17 cellular contexts compared by ENCODE assay signal in the genomic region with DNA sequence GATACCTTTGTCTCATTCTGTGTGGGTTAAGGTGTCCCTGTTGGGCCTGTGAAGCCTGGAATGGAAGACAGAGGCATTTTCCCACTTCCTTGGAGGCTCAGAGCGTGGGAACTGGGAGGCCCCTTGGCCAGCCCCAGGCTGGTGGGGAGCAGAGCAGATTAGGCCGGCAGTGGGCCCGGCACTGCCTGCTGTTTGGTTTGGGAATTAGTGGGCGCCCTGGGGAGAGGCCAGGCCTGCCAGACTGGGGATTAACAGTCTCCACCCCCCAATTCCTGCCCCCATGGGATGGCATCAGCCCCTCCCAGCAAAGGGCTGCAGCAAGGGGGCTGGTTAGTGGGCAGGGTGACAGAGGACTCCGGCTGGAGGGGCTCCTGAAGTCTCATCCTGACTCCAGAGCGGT. TPM values are rescaled to one million over a fixed set of nuclear protein-coding genes. Genes with fewer than 3 reads are reported as not detected.
DNase-seq lines count a peak whose midpoint lies in the region; ATAC-seq, FAIRE-seq and TF ChIP-seq lines count a peak whose summit lies in the region.
"Had no signal": no experiment of that assay in that cellular context is flagged by ENCODE, and none has a peak within 500 bp of the region (broad histone marks: within the 10 kb centered on the region; RNA-seq: fewer than 3 reads in every experiment).

No MANE protein-coding gene starts in this region.

- no peak overlapping the region for H2AFZ ChIP-seq in HepG2 (ENCODE audit: low read length)

- H3K9ac ChIP-seq in HepG2 (ENCODE audit: insufficient read depth, low read depth, low read length): no peak overlapping the region
- H3K9ac ChIP-seq in endodermal cell (ENCODE audit: extremely low read depth, low read length, poor library complexity, severe bottlenecking): no peak overlapping the region

- peak overlapping the region; percentile 92 for H3K27ac Mint-ChIP-seq in endodermal cell
- H3K27ac Mint-ChIP-seq in stimulated activated effector memory CD8-positive, alpha-beta T cell treated with anti-CD3 and anti-CD28 coated beads, Interleukin-12 subunit alpha, Interleukin-12 subunit beta, amount 100 ng/mL, for 72 hours: no peak overlapping the region

- no peaks in the 10 kb centered on the region for H4K20me1 ChIP-seq in HepG2 (ENCODE audit: insufficient read depth, low read length)

- ATAC-seq in HepG2: no peak
- ATAC-seq in right lobe of liver: no peak
- ATAC-seq in Panc1: 0 out of 2 replicates have a peak, but pooled peaks have one; percentile 3
- ATAC-seq in stimulated activated effector memory CD8-positive, alpha-beta T cell treated with anti-CD3 and anti-CD28 coated beads, Interleukin-12 subunit alpha, Interleukin-12 subunit beta, amount 100 ng/mL, for 72 hours: no peak
- ATAC-seq: PC-3 had no signal

- H3K79me2 ChIP-seq in HepG2 (ENCODE audit: insufficient read depth, low read length): no peaks in the 10 kb centered on the region

- TF ChIP-seq RAD21 in HepG2 (CRISPR knock-in tag; IDR thresholded peaks at IDR 0.05): no peak

- H3K4me2 ChIP-seq in HepG2 (ENCODE audit: low read depth, low read length): no peak overlapping the region

- TF ChIP-seq CTCF in HepG2 (CRISPR knock-in tag; IDR thresholded peaks at IDR 0.05) (no peak), right lobe of liver (IDR thresholded peaks at IDR 0.05) (no peak), Panc1 (IDR thresholded peaks at IDR 0.05) (no peak), endodermal cell (conservative IDR thresholded peaks at IDR 0.05) (no peak)

- H3K27ac ChIP-seq in HepG2 (ENCODE audit: extremely low read length, insufficient read depth, low read length): no peak overlapping the region
- H3K27ac ChIP-seq in right lobe of liver: no peak overlapping the region
- no peak overlapping the region for H3K27ac ChIP-seq in Panc1 (ENCODE audit: low read length)
- no peak overlapping the region for H3K27ac ChIP-seq in endodermal cell (ENCODE audit: low read depth, low read length)

- H3K36me3 ChIP-seq in HepG2 (replicated peaks in 1 of 2; ENCODE audit: control insufficient read depth in 1 of 2, insufficient read depth in 2 of 2, low read length in 2 of 2) (peaks cover 13 to 33% of the 10 kb centered on the region in 2 experiments), right lobe of liver (peaks cover 0 to 10% (median 0%) of the 10 kb centered on the region in 4 donors), Panc1 (ENCODE audit: control insufficient read depth, insufficient read depth, low read length) (no peaks in the 10 kb centered on the region), endodermal cell (ENCODE audit: control insufficient read depth, insufficient read depth, low read length) (peaks cover 38% of the 10 kb centered on the region)

- peaks cover 40% of the 10 kb centered on the region for H3K27me3 Mint-ChIP-seq in endodermal cell (ENCODE audit: insufficient read depth)

- POLR2A ChIA-PET in HepG2 (lab: Yijun Ruan, JAX): no interaction called here
- POLR2A ChIA-PET in Panc1 (lab: Charles Lee): no interaction called here

- peaks cover 41% of the 10 kb centered on the region for H3K36me3 Mint-ChIP-seq in endodermal cell (ENCODE audit: low read depth)
- peaks cover 48% of the 10 kb centered on the region for H3K36me3 Mint-ChIP-seq in stimulated activated effector memory CD8-positive, alpha-beta T cell treated with anti-CD3 and anti-CD28 coated beads, Interleukin-12 subunit alpha, Interleukin-12 subunit beta, amount 100 ng/mL, for 72 hours

- peaks cover 15% of the 10 kb centered on the region for H3K9me3 Mint-ChIP-seq in endodermal cell
- H3K9me3 Mint-ChIP-seq in stimulated activated effector memory CD8-positive, alpha-beta T cell treated with anti-CD3 and anti-CD28 coated beads, Interleukin-12 subunit alpha, Interleukin-12 subunit beta, amount 100 ng/mL, for 72 hours: no peaks in the 10 kb centered on the region

- H3K4me3 Mint-ChIP-seq in endodermal cell: no peak overlapping the region
- H3K4me3 Mint-ChIP-seq in stimulated activated effector memory CD8-positive, alpha-beta T cell treated with anti-CD3 and anti-CD28 coated beads, Interleukin-12 subunit alpha, Interleukin-12 subunit beta, amount 100 ng/mL, for 72 hours: no peak overlapping the region
- H3K4me3 Mint-ChIP-seq: CD8-positive, alpha-beta memory T cell had no signal

- in situ Hi-C loops in HepG2 (cut with HindIII; ENCODE audit: extremely low pct_ligation_motif_present, low pct_unique_long_range_greater_than_20kb) (no loop called here), Panc1 (cut with HindIII; ENCODE audit: low pct_unique_long_range_greater_than_20kb, low sequenced_read_pairs) (no loop called here)

- WGBS in HepG2 (ENCODE audit: low lambda C conversion rate): 100% methylated on average over 2 of the region's 6 CpGs
- no CpG with 5 or more reads among the region's 6 CpGs for WGBS in right lobe of liver (ENCODE audit: insufficient coverage, low coverage, low lambda C conversion rate, missing lambda C conversion rate)
- 58 to 60% methylated on average over 1 to 6 of the region's 6 CpGs for WGBS in endodermal cell (ENCODE audit: insufficient coverage in 1 of 2, insufficient read length in 1 of 2), 2 experiments

- DNase-seq in HepG2 (ENCODE audit: low spot score): no peak
- no peak for DNase-seq in right lobe of liver
- no peak for DNase-seq in Panc1 (ENCODE audit: low read depth, low spot score)
- DNase-seq in endodermal cell: peak; percentile 77
- no peak for DNase-seq in anterior cingulate cortex (lab: John Stamatoyannopoulos, UW)
- no peak for DNase-seq in stimulated activated effector memory CD8-positive, alpha-beta T cell treated with anti-CD3 and anti-CD28 coated beads, Interleukin-12 subunit alpha, Interleukin-12 subunit beta, amount 100 ng/mL, for 72 hours (ENCODE audit: low spot score in 2 of 2)
- DNase-seq in foreskin melanocyte: no peak
- DNase-seq in stimulated activated CD8-positive, alpha-beta memory T cell treated with anti-CD3 and anti-CD28 coated beads, Interleukin-4, amount 100 ng/mL, for 48 hours: no peak
- DNase-seq: C1 segment of cervical spinal cord; CD8-positive, alpha-beta memory T cell; DMS79 treated with DMSO at 0.1 percent for 48 hours; NCI-H1105 treated with DMSO at 0.1 percent for 48 hours; NCI-H1694 treated with DMSO at 0.1 percent for 48 hours; NCI-H510A treated with DMSO at 0.1 percent for 48 hours; NCI-H774; PC-3 had no signal

- intact Hi-C loops in HepG2 (cut with micrococcal nuclease; ENCODE audit: unreplicated experiment): no loop called here
- intact Hi-C loops in right lobe of liver (cut with DNase I): no loop called here
- intact Hi-C loops in Panc1 (cut with micrococcal nuclease; ENCODE audit: unreplicated experiment): no loop called here

- CTCF ChIA-PET in HepG2 (lab: Yijun Ruan, JAX; ENCODE audit: low intra/inter-chr PET ratio, low total read pairs) (no interaction called here), Panc1 (lab: Charles Lee) (interaction anchor here (0.6 kb wide), 1 partner anchor 103 kb away, joined by 4 read pairs; no protein-coding TSS in a partner anchor)

- TF ChIP-seq POLR2A in HepG2 (IDR thresholded peaks at IDR 0.05; ENCODE audit: insufficient read depth in 1 of 2, low read depth in 2 of 2, low read length in 2 of 2) (no peak), right lobe of liver (IDR thresholded peaks at IDR 0.05) (no peak)

- FAIRE-seq in HepG2 (lab: Jason Lieb, UNC): no peak

- peaks cover 8% of the 10 kb centered on the region for H3K9me3 ChIP-seq in HepG2 (ENCODE audit: low read length)
- no peaks in the 10 kb centered on the region for H3K9me3 ChIP-seq in right lobe of liver
- H3K9me3 ChIP-seq in Panc1 (ENCODE audit: control insufficient read depth, insufficient read depth, low read depth, low read length): no peaks in the 10 kb centered on the region
- peaks cover 16% of the 10 kb centered on the region for H3K9me3 ChIP-seq in endodermal cell (ENCODE audit: control insufficient read depth, low read length)

- peaks cover 7% of the 10 kb centered on the region for H3K4me1 Mint-ChIP-seq in endodermal cell
- H3K4me1 Mint-ChIP-seq in stimulated activated effector memory CD8-positive, alpha-beta T cell treated with anti-CD3 and anti-CD28 coated beads, Interleukin-12 subunit alpha, Interleukin-12 subunit beta, amount 100 ng/mL, for 72 hours: peaks cover 13% of the 10 kb centered on the region

- TF ChIP-seq EP300 in HepG2 (IDR thresholded peaks at IDR 0.05; ENCODE audit: low read depth in 2 of 2, low read length in 2 of 2): no peak
- no peak for TF ChIP-seq EP300 in HepG2 (CRISPR knock-in tag; IDR thresholded peaks at IDR 0.05; ENCODE audit: borderline replicate concordance)

- H3K4me3 ChIP-seq in HepG2 (replicated peaks in 1 of 3; ENCODE audit: insufficient read depth in 1 of 3, low read depth in 2 of 3, low read length in 3 of 3): no peak overlapping the region
- no peak overlapping the region for H3K4me3 ChIP-seq in right lobe of liver
- no peak overlapping the region for H3K4me3 ChIP-seq in Panc1 (ENCODE audit: low read depth in 2 of 2, low read length in 2 of 2)
- H3K4me3 ChIP-seq in endodermal cell (ENCODE audit: low read length): peak overlapping the region; percentile 53

- peaks cover 2 to 31% of the 10 kb centered on the region in 2 experiments; a peak in 4 of 5 replicates for H3K27me3 ChIP-seq in HepG2 (ENCODE audit: control insufficient read depth in 1 of 2, insufficient read depth in 2 of 2, low read length in 2 of 2)
- H3K27me3 ChIP-seq in right lobe of liver: no peaks in the 10 kb centered on the region
- no peaks in the 10 kb centered on the region for H3K27me3 ChIP-seq in Panc1 (ENCODE audit: control insufficient read depth, insufficient read depth, low read length)
- peaks cover 39% of the 10 kb centered on the region for H3K27me3 ChIP-seq in endodermal cell (ENCODE audit: control insufficient read depth, insufficient read depth, low read length, poor library complexity, severe bottlenecking)

- H3K4me1 ChIP-seq in HepG2 (ENCODE audit: insufficient read depth, low read length) (peaks cover 20% of the 10 kb centered on the region), right lobe of liver (no peaks in the 10 kb centered on the region), Panc1 (ENCODE audit: control insufficient read depth, insufficient read depth, low read length) (peaks cover 4% of the 10 kb centered on the region), endodermal cell (ENCODE audit: control insufficient read depth, insufficient read depth, low read length) (no peaks in the 10 kb centered on the region)

- BruUV-seq in HepG2 (replicated peaks; lab: Mats Ljungman, UMichigan): no TSS peak
- no TSS peak for BruUV-seq in Panc1 (replicated peaks; lab: Mats Ljungman, UMichigan)

RNA-seq across cellular contexts. Expression of a gene that starts 3.1 kb away (rescaled TPM):
- total RNA-seq in HepG2 (2016; rRNA removed; fragmentation: Illumina TruSeq; extraction: Trizol): not detected in 2 replicates
- 0.10 TPM in 1 of 2 replicates, not detected in the other for total RNA-seq in HepG2 (2016; cell fraction: cytosol; rRNA removed; fragmentation: Illumina TruSeq; extraction: Trizol; ENCODE audit: low read depth)
- not detected in 2 replicates for total RNA-seq in HepG2 (2016; cell fraction: insoluble cytoplasmic fraction; rRNA removed; fragmentation: Illumina TruSeq; extraction: Trizol)
- not detected in 2 replicates for total RNA-seq in HepG2 (2016; cell fraction: membrane; rRNA removed; fragmentation: Illumina TruSeq; extraction: Trizol)
- total RNA-seq in HepG2 (2016; cell fraction: nucleus; rRNA removed; fragmentation: Illumina TruSeq; extraction: Trizol): not detected in 2 replicates
- polyA plus RNA-seq in HepG2 (2011; rRNA removed): not detected in 2 replicates
- not detected in 2 replicates for polyA plus RNA-seq in HepG2 (2011; cell fraction: cytosol; rRNA removed)
- 0.08 TPM in 1 of 2 replicates, not detected in the other for polyA plus RNA-seq in HepG2 (2011; cell fraction: nucleus; rRNA removed)
- polyA plus RNA-seq in HepG2 (2012): not detected in 2 replicates
- not detected in 2 replicates for polyA plus RNA-seq in HepG2 (2016; cell fraction: cytosol; fragmentation: Illumina TruSeq; extraction: Trizol; ENCODE audit: low read depth)
- not detected in 2 replicates for polyA plus RNA-seq in HepG2 (2016; cell fraction: insoluble cytoplasmic fraction; fragmentation: Illumina TruSeq; extraction: Trizol; ENCODE audit: low read depth)
- not detected in 2 replicates for polyA plus RNA-seq in HepG2 (2016; cell fraction: membrane; fragmentation: Illumina TruSeq; extraction: Trizol; ENCODE audit: low read depth)
- not detected in 2 replicates for polyA plus RNA-seq in HepG2 (2016; cell fraction: nucleus; fragmentation: Illumina TruSeq; extraction: Trizol; ENCODE audit: insufficient read depth, low read depth)
- polyA minus RNA-seq in HepG2 (2011; rRNA and poly(A)+ RNA removed; ENCODE audit: low replicate concordance): not detected in 2 replicates
- not detected in 2 replicates for polyA minus RNA-seq in HepG2 (2011; cell fraction: cytosol; rRNA and poly(A)+ RNA removed)
- not detected in 2 replicates for polyA minus RNA-seq in HepG2 (2011; cell fraction: nucleus; rRNA and poly(A)+ RNA removed)
- not detected for total RNA-seq in right lobe of liver
- not detected for total RNA-seq in Panc1 (2021; ENCODE audit: unreplicated experiment)
- polyA plus RNA-seq in Panc1 (2012; ENCODE audit: insufficient read length): 0.23 TPM
- 1 to 10 TPM in 1 of 2 donors, under 1 TPM in 1; 0.95 to 1.2 TPM for total RNA-seq in endodermal cell
- 0.36 TPM for polyA plus RNA-seq in endodermal cell (2013, experiment 1 of 2)
- 0.33 TPM for polyA plus RNA-seq in endodermal cell (2013, experiment 2 of 2)
- total RNA-seq: CD8-positive, alpha-beta memory T cell; G401 had no signal
- polyA plus RNA-seq: CD8-positive, alpha-beta memory T cell had no signal

RNA-seq across cellular contexts. Expression of a gene that starts 11.2 kb away (rescaled TPM):
- 51.5 and 57.7 TPM in 2 replicates for total RNA-seq in HepG2 (2016; rRNA removed; fragmentation: Illumina TruSeq; extraction: Trizol)
- total RNA-seq in HepG2 (2016; cell fraction: cytosol; rRNA removed; fragmentation: Illumina TruSeq; extraction: Trizol; ENCODE audit: low read depth): 38.1 and 40.8 TPM in 2 replicates
- 47.8 and 67.8 TPM in 2 replicates for total RNA-seq in HepG2 (2016; cell fraction: insoluble cytoplasmic fraction; rRNA removed; fragmentation: Illumina TruSeq; extraction: Trizol)
- total RNA-seq in HepG2 (2016; cell fraction: membrane; rRNA removed; fragmentation: Illumina TruSeq; extraction: Trizol): 42.5 and 45.5 TPM in 2 replicates
- 20.5 and 30.0 TPM in 2 replicates for total RNA-seq in HepG2 (2016; cell fraction: nucleus; rRNA removed; fragmentation: Illumina TruSeq; extraction: Trizol)
- polyA plus RNA-seq in HepG2 (2011; rRNA removed): 59.4 and 67.5 TPM in 2 replicates
- polyA plus RNA-seq in HepG2 (2011; cell fraction: cytosol; rRNA removed): 53.8 and 70.0 TPM in 2 replicates
- polyA plus RNA-seq in HepG2 (2011; cell fraction: nucleus; rRNA removed): 42.4 and 59.2 TPM in 2 replicates
- polyA plus RNA-seq in HepG2 (2012): 26.3 and 37.0 TPM in 2 replicates
- polyA plus RNA-seq in HepG2 (2016; cell fraction: cytosol; fragmentation: Illumina TruSeq; extraction: Trizol; ENCODE audit: low read depth): 38.9 and 39.2 TPM in 2 replicates
- 52.9 and 54.2 TPM in 2 replicates for polyA plus RNA-seq in HepG2 (2016; cell fraction: insoluble cytoplasmic fraction; fragmentation: Illumina TruSeq; extraction: Trizol; ENCODE audit: low read depth)
- 39.6 and 39.8 TPM in 2 replicates for polyA plus RNA-seq in HepG2 (2016; cell fraction: membrane; fragmentation: Illumina TruSeq; extraction: Trizol; ENCODE audit: low read depth)
- 50.5 and 50.9 TPM in 2 replicates for polyA plus RNA-seq in HepG2 (2016; cell fraction: nucleus; fragmentation: Illumina TruSeq; extraction: Trizol; ENCODE audit: insufficient read depth, low read depth)
- 45.5 and 170 TPM in 2 replicates for polyA minus RNA-seq in HepG2 (2011; rRNA and poly(A)+ RNA removed; ENCODE audit: low replicate concordance)
- 15.5 and 16.4 TPM in 2 replicates for polyA minus RNA-seq in HepG2 (2011; cell fraction: cytosol; rRNA and poly(A)+ RNA removed)
- 11.2 and 13.4 TPM in 2 replicates for polyA minus RNA-seq in HepG2 (2011; cell fraction: nucleus; rRNA and poly(A)+ RNA removed)
- total RNA-seq in right lobe of liver: 10 to 100 TPM; 22.3 to 35.8 (median 25.8) TPM
- total RNA-seq in Panc1 (2021; ENCODE audit: unreplicated experiment): 69.9 TPM
- polyA plus RNA-seq in Panc1 (2012; ENCODE audit: insufficient read length): 97.4 TPM
- total RNA-seq in endodermal cell: 100 to 1,000 TPM in 1 of 2 donors, 10 to 100 TPM in 1; 97.8 to 102 TPM
- 74.9 TPM for polyA plus RNA-seq in endodermal cell (2013, experiment 1 of 2)
- 77.4 TPM for polyA plus RNA-seq in endodermal cell (2013, experiment 2 of 2)

RNA-seq across cellular contexts. Expression of a gene that starts 14.0 kb away (rescaled TPM):
- total RNA-seq in HepG2 (2016; rRNA removed; fragmentation: Illumina TruSeq; extraction: Trizol): 159 and 179 TPM in 2 replicates
- 156 and 157 TPM in 2 replicates for total RNA-seq in HepG2 (2016; cell fraction: cytosol; rRNA removed; fragmentation: Illumina TruSeq; extraction: Trizol; ENCODE audit: low read depth)
- 154 and 178 TPM in 2 replicates for total RNA-seq in HepG2 (2016; cell fraction: insoluble cytoplasmic fraction; rRNA removed; fragmentation: Illumina TruSeq; extraction: Trizol)
- 185 and 199 TPM in 2 replicates for total RNA-seq in HepG2 (2016; cell fraction: membrane; rRNA removed; fragmentation: Illumina TruSeq; extraction: Trizol)
- 62.7 and 73.8 TPM in 2 replicates for total RNA-seq in HepG2 (2016; cell fraction: nucleus; rRNA removed; fragmentation: Illumina TruSeq; extraction: Trizol)
- polyA plus RNA-seq in HepG2 (2011; rRNA removed): 160 and 166 TPM in 2 replicates
- 192 and 223 TPM in 2 replicates for polyA plus RNA-seq in HepG2 (2011; cell fraction: cytosol; rRNA removed)
- 109 and 112 TPM in 2 replicates for polyA plus RNA-seq in HepG2 (2011; cell fraction: nucleus; rRNA removed)
- polyA plus RNA-seq in HepG2 (2012): 136 and 148 TPM in 2 replicates
- 176 and 190 TPM in 2 replicates for polyA plus RNA-seq in HepG2 (2016; cell fraction: cytosol; fragmentation: Illumina TruSeq; extraction: Trizol; ENCODE audit: low read depth)
- 222 and 228 TPM in 2 replicates for polyA plus RNA-seq in HepG2 (2016; cell fraction: insoluble cytoplasmic fraction; fragmentation: Illumina TruSeq; extraction: Trizol; ENCODE audit: low read depth)
- 221 and 223 TPM in 2 replicates for polyA plus RNA-seq in HepG2 (2016; cell fraction: membrane; fragmentation: Illumina TruSeq; extraction: Trizol; ENCODE audit: low read depth)
- polyA plus RNA-seq in HepG2 (2016; cell fraction: nucleus; fragmentation: Illumina TruSeq; extraction: Trizol; ENCODE audit: insufficient read depth, low read depth): 208 and 213 TPM in 2 replicates
- polyA minus RNA-seq in HepG2 (2011; rRNA and poly(A)+ RNA removed; ENCODE audit: low replicate concordance): 41.5 and 65.9 TPM in 2 replicates
- 36.6 and 38.7 TPM in 2 replicates for polyA minus RNA-seq in HepG2 (2011; cell fraction: cytosol; rRNA and poly(A)+ RNA removed)
- 22.7 and 23.7 TPM in 2 replicates for polyA minus RNA-seq in HepG2 (2011; cell fraction: nucleus; rRNA and poly(A)+ RNA removed)
- total RNA-seq in right lobe of liver: 100 to 1,000 TPM in 4 of 6 experiments, 10 to 100 TPM in 2; 69.8 to 244 (median 106) TPM
- total RNA-seq in Panc1 (2021; ENCODE audit: unreplicated experiment): 143 TPM
- polyA plus RNA-seq in Panc1 (2012; ENCODE audit: insufficient read length): 154 TPM
- 100 to 1,000 TPM; 103 to 125 TPM for total RNA-seq in endodermal cell
- 154 TPM for polyA plus RNA-seq in endodermal cell (2013, experiment 1 of 2)
- polyA plus RNA-seq in endodermal cell (2013, experiment 2 of 2): 154 TPM

RNA-seq across cellular contexts. Expression of a gene that starts 24.8 kb away (rescaled TPM):
- total RNA-seq in HepG2 (2016; rRNA removed; fragmentation: Illumina TruSeq; extraction: Trizol) (31.7 and 33.6 TPM in 2 replicates), right lobe of liver (10 to 100 TPM; 14.8 to 28.7 (median 19.6) TPM), Panc1 (2021; ENCODE audit: unreplicated experiment) (83.3 TPM), endodermal cell (100 to 1,000 TPM; 106 to 113 TPM)
- 8.0 and 12.5 TPM in 2 replicates for total RNA-seq in HepG2 (2016; cell fraction: cytosol; rRNA removed; fragmentation: Illumina TruSeq; extraction: Trizol; ENCODE audit: low read depth)
- total RNA-seq in HepG2 (2016; cell fraction: insoluble cytoplasmic fraction; rRNA removed; fragmentation: Illumina TruSeq; extraction: Trizol): 25.3 and 38.9 TPM in 2 replicates
- 11.9 and 12.3 TPM in 2 replicates for total RNA-seq in HepG2 (2016; cell fraction: membrane; rRNA removed; fragmentation: Illumina TruSeq; extraction: Trizol)
- total RNA-seq in HepG2 (2016; cell fraction: nucleus; rRNA removed; fragmentation: Illumina TruSeq; extraction: Trizol): 61.9 and 64.9 TPM in 2 replicates
- polyA plus RNA-seq in HepG2 (2011; rRNA removed): 61.0 and 76.1 TPM in 2 replicates
- 38.5 and 42.9 TPM in 2 replicates for polyA plus RNA-seq in HepG2 (2011; cell fraction: cytosol; rRNA removed)
- polyA plus RNA-seq in HepG2 (2011; cell fraction: nucleus; rRNA removed): 224 and 272 TPM in 2 replicates
- 28.4 and 35.1 TPM in 2 replicates for polyA plus RNA-seq in HepG2 (2012)
- 2.2 and 2.4 TPM in 2 replicates for polyA plus RNA-seq in HepG2 (2016; cell fraction: cytosol; fragmentation: Illumina TruSeq; extraction: Trizol; ENCODE audit: low read depth)
- polyA plus RNA-seq in HepG2 (2016; cell fraction: insoluble cytoplasmic fraction; fragmentation: Illumina TruSeq; extraction: Trizol; ENCODE audit: low read depth): 21.0 and 28.3 TPM in 2 replicates
- 6.6 and 7.3 TPM in 2 replicates for polyA plus RNA-seq in HepG2 (2016; cell fraction: membrane; fragmentation: Illumina TruSeq; extraction: Trizol; ENCODE audit: low read depth)
- polyA plus RNA-seq in HepG2 (2016; cell fraction: nucleus; fragmentation: Illumina TruSeq; extraction: Trizol; ENCODE audit: insufficient read depth, low read depth): 143 and 147 TPM in 2 replicates
- polyA minus RNA-seq in HepG2 (2011; rRNA and poly(A)+ RNA removed; ENCODE audit: low replicate concordance): 198 and 267 TPM in 2 replicates
- 42.5 and 44.2 TPM in 2 replicates for polyA minus RNA-seq in HepG2 (2011; cell fraction: cytosol; rRNA and poly(A)+ RNA removed)
- 77.4 and 98.6 TPM in 2 replicates for polyA minus RNA-seq in HepG2 (2011; cell fraction: nucleus; rRNA and poly(A)+ RNA removed)
- 96.0 TPM for polyA plus RNA-seq in Panc1 (2012; ENCODE audit: insufficient read length)
- polyA plus RNA-seq in endodermal cell (2013, experiment 1 of 2): 88.1 TPM
- polyA plus RNA-seq in endodermal cell (2013, experiment 2 of 2): 76.2 TPM

RNA-seq across cellular contexts. Expression of a gene that starts 26.9 kb away (rescaled TPM):
- total RNA-seq in HepG2 (2016; rRNA removed; fragmentation: Illumina TruSeq; extraction: Trizol) (7.3 and 12.9 TPM in 2 replicates), right lobe of liver (10 to 100 TPM; 16.6 to 34.5 (median 17.6) TPM), Panc1 (2021; ENCODE audit: unreplicated experiment) (14.3 TPM), endodermal cell (100 to 1,000 TPM in 1 of 2 donors, 10 to 100 TPM in 1; 82.1 to 103 TPM)
- total RNA-seq in HepG2 (2016; cell fraction: cytosol; rRNA removed; fragmentation: Illumina TruSeq; extraction: Trizol; ENCODE audit: low read depth): 3.3 and 3.6 TPM in 2 replicates
- total RNA-seq in HepG2 (2016; cell fraction: insoluble cytoplasmic fraction; rRNA removed; fragmentation: Illumina TruSeq; extraction: Trizol): 6.4 and 13.9 TPM in 2 replicates
- 2.8 and 3.5 TPM in 2 replicates for total RNA-seq in HepG2 (2016; cell fraction: membrane; rRNA removed; fragmentation: Illumina TruSeq; extraction: Trizol)
- total RNA-seq in HepG2 (2016; cell fraction: nucleus; rRNA removed; fragmentation: Illumina TruSeq; extraction: Trizol): 11.6 and 14.2 TPM in 2 replicates
- 9.2 and 11.1 TPM in 2 replicates for polyA plus RNA-seq in HepG2 (2011; rRNA removed)
- polyA plus RNA-seq in HepG2 (2011; cell fraction: cytosol; rRNA removed): 4.3 and 4.7 TPM in 2 replicates
- 77.7 and 77.9 TPM in 2 replicates for polyA plus RNA-seq in HepG2 (2011; cell fraction: nucleus; rRNA removed)
- 15.8 and 16.0 TPM in 2 replicates for polyA plus RNA-seq in HepG2 (2012)
- 0.83 and 0.93 TPM in 2 replicates for polyA plus RNA-seq in HepG2 (2016; cell fraction: cytosol; fragmentation: Illumina TruSeq; extraction: Trizol; ENCODE audit: low read depth)
- 5.4 and 6.8 TPM in 2 replicates for polyA plus RNA-seq in HepG2 (2016; cell fraction: insoluble cytoplasmic fraction; fragmentation: Illumina TruSeq; extraction: Trizol; ENCODE audit: low read depth)
- polyA plus RNA-seq in HepG2 (2016; cell fraction: membrane; fragmentation: Illumina TruSeq; extraction: Trizol; ENCODE audit: low read depth): 1.6 and 1.7 TPM in 2 replicates
- 55.0 and 69.3 TPM in 2 replicates for polyA plus RNA-seq in HepG2 (2016; cell fraction: nucleus; fragmentation: Illumina TruSeq; extraction: Trizol; ENCODE audit: insufficient read depth, low read depth)
- polyA minus RNA-seq in HepG2 (2011; rRNA and poly(A)+ RNA removed; ENCODE audit: low replicate concordance): 6.5 and 15.0 TPM in 2 replicates
- 3.4 and 5.3 TPM in 2 replicates for polyA minus RNA-seq in HepG2 (2011; cell fraction: cytosol; rRNA and poly(A)+ RNA removed)
- 13.1 and 15.0 TPM in 2 replicates for polyA minus RNA-seq in HepG2 (2011; cell fraction: nucleus; rRNA and poly(A)+ RNA removed)
- polyA plus RNA-seq in Panc1 (2012; ENCODE audit: insufficient read length): 27.7 TPM
- polyA plus RNA-seq in endodermal cell (2013, experiment 1 of 2): 28.9 TPM
- polyA plus RNA-seq in endodermal cell (2013, experiment 2 of 2): 23.8 TPM
